ENCODE assay signal across 8 cellular contexts in the genomic region with DNA sequence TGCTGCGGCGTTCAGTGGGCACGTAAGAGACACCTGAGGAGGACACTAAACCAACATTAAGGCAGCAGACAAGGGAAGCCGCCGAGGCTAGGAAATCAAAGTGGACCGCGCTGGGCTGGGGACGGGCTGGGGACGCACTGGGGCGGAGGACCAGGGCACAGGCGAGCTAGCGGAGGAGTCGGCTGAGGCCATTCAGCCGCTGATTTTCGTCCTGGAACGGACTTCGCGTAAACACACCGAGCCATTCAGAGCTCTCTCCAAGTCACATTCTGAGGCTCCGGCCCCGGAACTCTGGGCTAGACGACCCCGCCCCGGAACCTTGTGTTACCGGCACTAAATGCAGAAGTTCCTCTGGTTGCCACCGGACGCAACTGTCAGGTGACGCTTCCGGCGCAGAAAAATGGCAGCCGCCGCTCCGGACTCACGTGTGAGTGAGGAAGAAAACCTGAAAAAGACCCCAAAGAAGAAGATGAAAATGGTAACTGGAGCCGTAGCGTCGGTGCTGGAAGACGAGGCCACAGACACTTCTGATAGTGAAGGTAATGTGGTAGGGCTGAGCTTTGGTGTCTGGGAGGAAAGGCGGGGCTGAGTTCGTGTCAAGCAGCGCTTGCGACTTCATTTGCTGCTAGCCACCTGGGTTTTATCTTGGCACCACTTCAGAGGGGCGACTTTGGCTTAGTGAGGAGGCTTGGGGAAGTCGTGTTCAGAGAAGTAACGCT. TPM values are rescaled to one million over a fixed set of nuclear protein-coding genes. Genes with fewer than 3 reads are reported as not detected.
A peak's percentile ranks its signal among the peaks of the same experiment; 100 is the strongest.
DNase-seq lines count a peak whose midpoint lies in the region; ATAC-seq, FAIRE-seq and TF ChIP-seq lines count a peak whose summit lies in the region.

A gene with protein sequence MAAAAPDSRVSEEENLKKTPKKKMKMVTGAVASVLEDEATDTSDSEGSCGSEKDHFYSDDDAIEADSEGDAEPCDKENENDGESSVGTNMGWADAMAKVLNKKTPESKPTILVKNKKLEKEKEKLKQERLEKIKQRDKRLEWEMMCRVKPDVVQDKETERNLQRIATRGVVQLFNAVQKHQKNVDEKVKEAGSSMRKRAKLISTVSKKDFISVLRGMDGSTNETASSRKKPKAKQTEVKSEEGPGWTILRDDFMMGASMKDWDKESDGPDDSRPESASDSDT (plus strand): TSS at position 377 of the 719 bp plus-strand sequence. CDS start 24 bp downstream, at position 401.

- no peaks in the 10 kb centered on the region; the same call in 1 of the 2 replicates for H4K20me1 ChIP-seq in HepG2 (ENCODE audit: insufficient read depth, low read length)

- peaks cover 5 to 11% (median 8%) of the 10 kb centered on the region in 3 donors for H3K27me3 Mint-ChIP-seq in CD14-positive monocyte (ENCODE audit: low read depth in 3 of 3)
- peaks cover 10% of the 10 kb centered on the region for H3K27me3 Mint-ChIP-seq in dendritic cell treated with granulocyte-macrophage colony-stimulating factor and Interleukin-4, amounts not matched to agents 40 ng/mL and 50 ng/mL, for 4 days

- H3K4me3 ChIP-seq in HepG2 (replicated peaks in 1 of 3; ENCODE audit: insufficient read depth in 1 of 3, low read depth in 2 of 3, low read length in 3 of 3): peak within 1 kb of the TSS; percentile 86 to 99 (median 95)

- peak within 1 kb of the TSS; percentile 76 for H3K27ac ChIP-seq in HepG2 (ENCODE audit: extremely low read length, insufficient read depth, low read length)

- peak; percentile 83 to 88 for TF ChIP-seq POLR2A in HepG2 (IDR thresholded peaks at IDR 0.05; ENCODE audit: insufficient read depth in 1 of 2, low read depth in 2 of 2, low read length in 2 of 2)

- peak; percentile 40; the same call in 1 of the 2 replicates for TF ChIP-seq RAD21 in HepG2 (CRISPR knock-in tag; IDR thresholded peaks at IDR 0.05)

- H3K27me3 ChIP-seq in HepG2 (ENCODE audit: control insufficient read depth in 1 of 2, insufficient read depth in 2 of 2, low read length in 2 of 2): no peaks in the 10 kb centered on the region; a peak in 1 of 5 replicates

- peak within 1 kb of the TSS; percentile 94 to 97 for H3K4me3 Mint-ChIP-seq in CD14-positive monocyte
- H3K4me3 Mint-ChIP-seq in dendritic cell treated with granulocyte-macrophage colony-stimulating factor and Interleukin-4, amounts not matched to agents 40 ng/mL and 50 ng/mL, for 4 days: peak within 1 kb of the TSS; percentile 86

- peak within 1 kb of the TSS; percentile 98 for H2AFZ ChIP-seq in HepG2 (ENCODE audit: low read length)

- peak within 1 kb of the TSS; percentile 84 for H3K9ac ChIP-seq in HepG2 (ENCODE audit: insufficient read depth, low read depth, low read length)

- no peaks in the 10 kb centered on the region for H3K36me3 ChIP-seq in HepG2 (replicated peaks in 1 of 2; ENCODE audit: control insufficient read depth in 1 of 2, insufficient read depth in 2 of 2, low read length in 2 of 2)

- no TSS peak for BruUV-seq in HepG2 (replicated peaks; lab: Mats Ljungman, UMichigan)

- peaks cover 0 to 2% of the 10 kb centered on the region in 2 donors for H3K36me3 Mint-ChIP-seq in CD14-positive monocyte
- peaks cover 15% of the 10 kb centered on the region for H3K36me3 Mint-ChIP-seq in dendritic cell treated with granulocyte-macrophage colony-stimulating factor and Interleukin-4, amounts not matched to agents 40 ng/mL and 50 ng/mL, for 4 days (ENCODE audit: low read depth)

- H3K4me1 Mint-ChIP-seq in CD14-positive monocyte: peaks cover 18% of the 10 kb centered on the region
- H3K4me1 Mint-ChIP-seq in dendritic cell treated with granulocyte-macrophage colony-stimulating factor and Interleukin-4, amounts not matched to agents 40 ng/mL and 50 ng/mL, for 4 days (ENCODE audit: low read depth): peaks cover 22% of the 10 kb centered on the region

- FAIRE-seq in HepG2 (lab: Jason Lieb, UNC): no peak

- ATAC-seq in GM19372 (IDR thresholded peaks at IDR 0.05; ENCODE audit: low read depth, unreplicated experiment) (peak; percentile 100), HG03521 (IDR thresholded peaks at IDR 0.05; ENCODE audit: unreplicated experiment) (peak; percentile 100), HepG2 (peak; percentile 99)

- no peak for TF ChIP-seq CTCF in CD14-positive monocyte (IDR thresholded peaks at IDR 0.05)
- no peak for TF ChIP-seq CTCF in HepG2 (CRISPR knock-in tag; IDR thresholded peaks at IDR 0.05)

- WGBS in HepG2 (ENCODE audit: low lambda C conversion rate): under 1% methylated on average over 33 of the region's 45 CpGs

- H3K4me1 ChIP-seq in HepG2 (ENCODE audit: insufficient read depth, low read length): peaks cover 27% of the 10 kb centered on the region

- peaks cover 46% of the 10 kb centered on the region for H3K79me2 ChIP-seq in HepG2 (ENCODE audit: insufficient read depth, low read length)

- CTCF ChIA-PET in HepG2 (lab: Yijun Ruan, JAX; ENCODE audit: low intra/inter-chr PET ratio, low total read pairs): no interaction called here

- intact Hi-C loops in CD14-positive monocyte (cut with micrococcal nuclease) (loop anchor here in 1 of 2 donors (10.0 kb wide), 1 partner anchor 1770 kb away; no protein-coding TSS in a partner anchor), HepG2 (cut with micrococcal nuclease; ENCODE audit: unreplicated experiment) (no loop called here)
- intact Hi-C loops in dendritic cell treated with granulocyte-macrophage colony-stimulating factor and Interleukin-4, amounts not matched to agents 40 ng/mL and 50 ng/mL, for 4 days (cut with micrococcal nuclease): loop anchor here (10.0 kb wide), 1 partner anchor 650 kb away; a partner anchor contains a TSS

- peaks cover 7% of the 10 kb centered on the region; the same call in 1 of the 2 replicates for H3K9me3 ChIP-seq in HepG2 (ENCODE audit: low read length)

- H3K9me3 Mint-ChIP-seq in CD14-positive monocyte: peaks cover 0 to 8% (median 6%) of the 10 kb centered on the region in 7 donors
- H3K9me3 Mint-ChIP-seq in dendritic cell treated with granulocyte-macrophage colony-stimulating factor and Interleukin-4, amounts not matched to agents 40 ng/mL and 50 ng/mL, for 4 days: no peaks in the 10 kb centered on the region

- TF ChIP-seq EP300 in HepG2 (IDR thresholded peaks at IDR 0.05; ENCODE audit: low read depth in 2 of 2, low read length in 2 of 2) (peak; percentile 11 to 41; a peak in 2 of 4 replicates), HepG2 (CRISPR knock-in tag; IDR thresholded peaks at IDR 0.05; ENCODE audit: borderline replicate concordance) (peak; percentile 13; the same call in 1 of the 2 replicates)

- H3K27ac Mint-ChIP-seq in CD14-positive monocyte: peak within 1 kb of the TSS; percentile 89 to 96 (median 95)
- H3K27ac Mint-ChIP-seq in dendritic cell treated with granulocyte-macrophage colony-stimulating factor and Interleukin-4, amounts not matched to agents 40 ng/mL and 50 ng/mL, for 4 days: peak within 1 kb of the TSS; percentile 85

- POLR2A ChIA-PET in HepG2 (lab: Yijun Ruan, JAX): interaction anchor here (0.8 to 1.1 kb wide), 4 partner anchors 10 to 654 kb away, joined by 3 to 4 read pairs (median 4); a partner anchor contains a TSS

- in situ Hi-C loops in HepG2 (cut with HindIII; ENCODE audit: extremely low pct_ligation_motif_present, low pct_unique_long_range_greater_than_20kb): no loop called here

- H3K4me2 ChIP-seq in HepG2 (ENCODE audit: low read depth, low read length): peak within 1 kb of the TSS; percentile 82

- DNase-seq in CD14-positive monocyte (ENCODE audit: low spot score) (peak; percentile 81), NCI-H69 (lab: John Stamatoyannopoulos, UW) (peak; percentile 97), HepG2 (ENCODE audit: low spot score) (peak; percentile 86)
- DNase-seq in activated CD4-positive, alpha-beta T cell treated with anti-CD3 and anti-CD28 coated beads, Interleukin-2, amount 50 U/mL, for 1 hour: peak; percentile 84
- DNase-seq in stimulated activated CD4-positive, alpha-beta T cell treated with anti-CD3 and anti-CD28 coated beads, Interleukin-2, amount 100 ng/mL, for 48 hours: peak; percentile 83 to 86

TF ChIP-seq in HepG2, 621 proteins besides CTCF, POLR2A, EP300 and RAD21 (continues in another document):
- TF ChIP-seq ZBTB20 (CRISPR knock-in tag; IDR thresholded peaks at IDR 0.05; ENCODE audit: borderline replicate concordance, low read depth): peak; percentile 48; the same call in 1 of the 2 replicates
- no peak for TF ChIP-seq SOX6 (IDR thresholded peaks at IDR 0.05)
- peak; percentile 72 for TF ChIP-seq SOX6 (CRISPR knock-in tag; IDR thresholded peaks at IDR 0.05)
- TF ChIP-seq ZNF569 (CRISPR knock-in tag; IDR thresholded peaks at IDR 0.05; ENCODE audit: borderline replicate concordance): peak; percentile 96; the same call in 1 of the 2 replicates
- TF ChIP-seq ZC3H4 (CRISPR knock-in tag; IDR thresholded peaks at IDR 0.05; ENCODE audit: borderline replicate concordance): no peak
- TF ChIP-seq RBM39 (IDR thresholded peaks at IDR 0.05; ENCODE audit: low read depth, low read length, poor library complexity, severe bottlenecking): peak; percentile 66

RNA-seq across cellular contexts. Expression of the gene that starts here (rescaled TPM):
- polyA plus RNA-seq in CD14-positive monocyte (1 to 10 TPM; 4.6 to 7.6 TPM), HepG2 (2011; rRNA removed) (1.6 and 2.1 TPM in 2 replicates)
- 37.5 and 57.1 TPM in 2 replicates for total RNA-seq in HepG2 (2016; rRNA removed; fragmentation: Illumina TruSeq; extraction: Trizol)
- total RNA-seq in HepG2 (2016; cell fraction: cytosol; rRNA removed; fragmentation: Illumina TruSeq; extraction: Trizol; ENCODE audit: low read depth): 0.61 and 2.3 TPM in 2 replicates
- 32.9 and 43.9 TPM in 2 replicates for total RNA-seq in HepG2 (2016; cell fraction: insoluble cytoplasmic fraction; rRNA removed; fragmentation: Illumina TruSeq; extraction: Trizol)
- total RNA-seq in HepG2 (2016; cell fraction: membrane; rRNA removed; fragmentation: Illumina TruSeq; extraction: Trizol): 3.3 and 5.4 TPM in 2 replicates
- total RNA-seq in HepG2 (2016; cell fraction: nucleus; rRNA removed; fragmentation: Illumina TruSeq; extraction: Trizol): 30.8 and 35.0 TPM in 2 replicates
- 0.55 and 1.2 TPM in 2 replicates for polyA plus RNA-seq in HepG2 (2011; cell fraction: cytosol; rRNA removed)
- 0.79 and 1.7 TPM in 2 replicates for polyA plus RNA-seq in HepG2 (2011; cell fraction: nucleus; rRNA removed)
- polyA plus RNA-seq in HepG2 (2012): 4.9 and 9.7 TPM in 2 replicates
- 1.6 and 1.9 TPM in 2 replicates for polyA plus RNA-seq in HepG2 (2016; cell fraction: cytosol; fragmentation: Illumina TruSeq; extraction: Trizol; ENCODE audit: low read depth)
- 40.4 and 42.5 TPM in 2 replicates for polyA plus RNA-seq in HepG2 (2016; cell fraction: insoluble cytoplasmic fraction; fragmentation: Illumina TruSeq; extraction: Trizol; ENCODE audit: low read depth)
- 2.0 and 2.8 TPM in 2 replicates for polyA plus RNA-seq in HepG2 (2016; cell fraction: membrane; fragmentation: Illumina TruSeq; extraction: Trizol; ENCODE audit: low read depth)
- polyA plus RNA-seq in HepG2 (2016; cell fraction: nucleus; fragmentation: Illumina TruSeq; extraction: Trizol; ENCODE audit: insufficient read depth, low read depth): 11.0 and 15.5 TPM in 2 replicates
- polyA minus RNA-seq in HepG2 (2011; rRNA and poly(A)+ RNA removed; ENCODE audit: low replicate concordance): 1.8 and 2.6 TPM in 2 replicates
- 2.5 and 3.4 TPM in 2 replicates for polyA minus RNA-seq in HepG2 (2011; cell fraction: cytosol; rRNA and poly(A)+ RNA removed)
- 10.8 and 16.3 TPM in 2 replicates for polyA minus RNA-seq in HepG2 (2011; cell fraction: nucleus; rRNA and poly(A)+ RNA removed)

Comparison
In these comparisons a context has a peak if more than half of its experiments do, and no peak if none do; other contexts are left out.
1. Peak in every context shown above with its lines: DNase-seq, ATAC-seq, H3K4me3 ChIP-seq and H3K27ac ChIP-seq.